ENCODE assay signal across 9 cellular contexts in genomic region chr17:21295036-21295952, GRCh38. TPM values are rescaled to one million over a fixed set of nuclear protein-coding genes. Genes with fewer than 3 reads are reported as not detected.
DNase-seq lines count a peak whose midpoint lies in the region; ATAC-seq, FAIRE-seq and TF ChIP-seq lines count a peak whose summit lies in the region.
"Had no signal": no experiment of that assay in that cellular context is flagged by ENCODE, and none has a peak within 500 bp of the region (broad histone marks: within the 10 kb centered on the region; RNA-seq: fewer than 3 reads in every experiment).

No MANE protein-coding gene starts in this region.

- POLR2A ChIA-PET in activated CD8-positive, alpha-beta T cell treated with anti-CD3 and anti-CD28 coated beads, Interleukin-2, amount 10 ng/mL, durations not matched to agents 7 days and 5 days (lab: Charles Lee) = no interaction called here
- POLR2A ChIA-PET in activated CD8-positive, alpha-beta T cell treated with anti-CD3 and anti-CD28 coated beads for 36 hours (lab: Charles Lee) = interaction anchor here (0.6 kb wide), 1 partner anchor 758 kb away, joined by 3 read pairs; no protein-coding TSS in a partner anchor
- POLR2A ChIA-PET in GM12878 (lab: Charles Lee) = no interaction called here

- BruUV-seq in GM12878 (replicated peaks; lab: Mats Ljungman, UMichigan) = no TSS peak

- TF ChIP-seq POLR2A in GM12878 (IDR thresholded peaks at IDR 0.05; ENCODE audit: low read depth, low read length) (no peak), transverse colon (IDR thresholded peaks at IDR 0.05) (no peak)

- H4K20me1 ChIP-seq in GM12878 (ENCODE audit: control insufficient read depth, insufficient read depth) = peaks cover 4% of the 10 kb centered on the region; the same call in 1 of the 2 replicates
- H4K20me1 ChIP-seq in keratinocyte (ENCODE audit: control insufficient read depth, extremely low read depth, insufficient read depth, low read length) = peaks cover 7% of the 10 kb centered on the region

- no peak overlapping the region for H3K4me3 Mint-ChIP-seq in activated CD8-positive, alpha-beta T cell treated with anti-CD3 and anti-CD28 coated beads, Interleukin-2, amount 10 ng/mL, durations not matched to agents 7 days and 5 days
- H3K4me3 Mint-ChIP-seq in activated CD8-positive, alpha-beta T cell treated with anti-CD3 and anti-CD28 coated beads for 36 hours = no peak overlapping the region

- no peak overlapping the region for H3K9ac ChIP-seq in GM12878 (ENCODE audit: control insufficient read depth, insufficient read depth, low read length)
- H3K9ac ChIP-seq in keratinocyte (ENCODE audit: control insufficient read depth, extremely low read depth, insufficient read depth, low read length) = peak overlapping the region; percentile 55

- no peak for TF ChIP-seq CTCF in activated CD8-positive, alpha-beta T cell treated with anti-CD3 and anti-CD28 coated beads for 36 hours (IDR thresholded peaks at IDR 0.05)
- TF ChIP-seq CTCF in GM12878 (IDR thresholded peaks at IDR 0.05 in 2 of 3, conservative IDR thresholded peaks at IDR 0.05 in 1 of 3; ENCODE audit: control insufficient read depth in 2 of 3, extremely low read depth in 1 of 3, insufficient read depth in 1 of 3, low read depth in 3 of 3, low read length in 3 of 3) = no peak
- TF ChIP-seq CTCF in keratinocyte (optimal IDR thresholded peaks at IDR 0.05 in 1 of 3, IDR thresholded peaks at IDR 0.05 in 1 of 3, conservative IDR thresholded peaks at IDR 0.05 in 1 of 3; ENCODE audit: extremely low read depth in 1 of 3, insufficient read depth in 2 of 3, low read length in 3 of 3) = no peak
- TF ChIP-seq CTCF in transverse colon (IDR thresholded peaks at IDR 0.05) = no peak

- peaks cover 10% of the 10 kb centered on the region for H3K9me3 Mint-ChIP-seq in activated CD8-positive, alpha-beta T cell treated with anti-CD3 and anti-CD28 coated beads, Interleukin-2, amount 10 ng/mL, durations not matched to agents 7 days and 5 days (ENCODE audit: insufficient read depth)
- no peaks in the 10 kb centered on the region for H3K9me3 Mint-ChIP-seq in activated CD8-positive, alpha-beta T cell treated with anti-CD3 and anti-CD28 coated beads for 36 hours

- CTCF ChIA-PET in activated CD8-positive, alpha-beta T cell treated with anti-CD3 and anti-CD28 coated beads, Interleukin-2, amount 10 ng/mL, durations not matched to agents 7 days and 5 days (lab: Charles Lee) = interaction anchor here (0.9 kb wide), 1 partner anchor 11 kb away, joined by 3 read pairs; no protein-coding TSS in a partner anchor
- CTCF ChIA-PET in activated CD8-positive, alpha-beta T cell treated with anti-CD3 and anti-CD28 coated beads for 36 hours (lab: Charles Lee) = interaction anchor here (1.3 kb wide), 1 partner anchor 16 kb away, joined by 4 read pairs; no protein-coding TSS in a partner anchor
- CTCF ChIA-PET in GM12878 (lab: Yijun Ruan, JAX) = interaction anchor here (1.3 kb wide), 1 partner anchor 9 kb away, joined by 3 read pairs; no protein-coding TSS in a partner anchor

- intact Hi-C loops in activated CD8-positive, alpha-beta T cell treated with anti-CD3 and anti-CD28 coated beads for 36 hours (cut with micrococcal nuclease) = no loop called here
- intact Hi-C loops in GM12878 (cut with micrococcal nuclease; ENCODE audit: unreplicated experiment) = no loop called here
- intact Hi-C loops in transverse colon (cut with DNase I; ENCODE audit: low total_unique reads) = no loop called here

- RAD21 ChIA-PET in GM12878 (lab: Charles Lee; ENCODE audit: unreplicated experiment) = interaction anchor here (1.0 kb wide), 1 partner anchor 80 kb away, joined by 3 read pairs; no protein-coding TSS in a partner anchor

- peaks cover 2% of the 10 kb centered on the region for H3K79me2 ChIP-seq in GM12878 (ENCODE audit: control insufficient read depth, insufficient read depth, low read length)
- peaks cover 74% of the 10 kb centered on the region for H3K79me2 ChIP-seq in keratinocyte (ENCODE audit: control insufficient read depth, insufficient read depth, low read length)

- FAIRE-seq in GM12878 (lab: Jason Lieb, UNC) (no peak), keratinocyte (lab: Jason Lieb, UNC) (no peak)

- peak overlapping the region; percentile 55 for H3K27ac Mint-ChIP-seq in activated CD8-positive, alpha-beta T cell treated with anti-CD3 and anti-CD28 coated beads, Interleukin-2, amount 10 ng/mL, durations not matched to agents 7 days and 5 days
- H3K27ac Mint-ChIP-seq in activated CD8-positive, alpha-beta T cell treated with anti-CD3 and anti-CD28 coated beads for 36 hours = no peak overlapping the region

- H3K27ac ChIP-seq in GM12878 (ENCODE audit: control insufficient read depth, insufficient read depth) = no peak overlapping the region
- H3K27ac ChIP-seq in keratinocyte (ENCODE audit: control insufficient read depth, insufficient read depth, low read length) = peak overlapping the region; percentile 63
- H3K27ac ChIP-seq in transverse colon = peak overlapping the region in 1 of 4 donors; percentile 0
- H3K27ac ChIP-seq: dorsolateral prefrontal cortex had no signal

- H3K9me1 ChIP-seq in keratinocyte (ENCODE audit: control insufficient read depth, extremely low read depth, insufficient read depth, low read length) = peaks cover 2% of the 10 kb centered on the region

- H3K4me1 ChIP-seq in GM12878 (ENCODE audit: control insufficient read depth, insufficient read depth, low read length) = no peaks in the 10 kb centered on the region
- peaks cover 4% of the 10 kb centered on the region for H3K4me1 ChIP-seq in keratinocyte (ENCODE audit: control insufficient read depth, extremely low read depth, insufficient read depth, low read length)
- peaks cover 0 to 15% (median 2%) of the 10 kb centered on the region in 4 donors for H3K4me1 ChIP-seq in transverse colon

- H3K9me3 ChIP-seq in GM12878 (replicated peaks; ENCODE audit: control insufficient read depth, insufficient read depth, low read length) (no peaks in the 10 kb centered on the region; the same call in 2 of the 3 replicates), keratinocyte (ENCODE audit: control insufficient read depth, low read depth, low read length) (peaks cover 3% of the 10 kb centered on the region), transverse colon (no peaks in the 10 kb centered on the region)

- in situ Hi-C loops in GM12878 (cut with MboI) = loop anchor here (10.0 kb wide), 2 partner anchors 880 to 1010 kb away; no protein-coding TSS in a partner anchor
- in situ Hi-C loops in transverse colon (cut with MboI; ENCODE audit: low pct_ligation_motif_present in 1 of 4, low pct_unique_long_range_greater_than_20kb in 1 of 4, low sequenced_read_pairs in 3 of 4) = no loop called here

- no peak overlapping the region for H3K4me2 ChIP-seq in GM12878 (ENCODE audit: control insufficient read depth, insufficient read depth)
- H3K4me2 ChIP-seq in keratinocyte (ENCODE audit: control insufficient read depth, extremely low read depth, insufficient read depth, low read depth, low read length) = no peak overlapping the region

- no peak for TF ChIP-seq RAD21 in GM12878 (IDR thresholded peaks at IDR 0.05; ENCODE audit: insufficient read depth, low read depth, low read length)

- TF ChIP-seq EP300 in GM12878 (IDR thresholded peaks at IDR 0.05; ENCODE audit: borderline replicate concordance in 1 of 2, control insufficient read depth in 1 of 2, low read depth in 2 of 2, low read length in 2 of 2) (no peak), transverse colon (IDR thresholded peaks at IDR 0.05; ENCODE audit: low read depth) (no peak)

- H3K27me3 ChIP-seq in GM12878 (replicated peaks in 1 of 2; ENCODE audit: control insufficient read depth in 2 of 2, insufficient read depth in 2 of 2, low read length in 1 of 2) = no peaks in the 10 kb centered on the region
- no peaks in the 10 kb centered on the region for H3K27me3 ChIP-seq in keratinocyte (ENCODE audit: control insufficient read depth, extremely low read depth, insufficient read depth, low read length)
- no peaks in the 10 kb centered on the region for H3K27me3 ChIP-seq in transverse colon

- SMC1A ChIA-PET in GM12878 (lab: Charles Lee; ENCODE audit: uncharacterized antibody, unreplicated experiment) = no interaction called here

- H3K4me1 Mint-ChIP-seq in activated CD8-positive, alpha-beta T cell treated with anti-CD3 and anti-CD28 coated beads, Interleukin-2, amount 10 ng/mL, durations not matched to agents 7 days and 5 days (ENCODE audit: low read depth) = peaks cover 5% of the 10 kb centered on the region
- H3K4me1 Mint-ChIP-seq in activated CD8-positive, alpha-beta T cell treated with anti-CD3 and anti-CD28 coated beads for 36 hours (ENCODE audit: low read depth) = peaks cover 16% of the 10 kb centered on the region

- H3K36me3 Mint-ChIP-seq in activated CD8-positive, alpha-beta T cell treated with anti-CD3 and anti-CD28 coated beads, Interleukin-2, amount 10 ng/mL, durations not matched to agents 7 days and 5 days (ENCODE audit: low read depth) = peaks cover 23% of the 10 kb centered on the region
- peaks cover 28% of the 10 kb centered on the region for H3K36me3 Mint-ChIP-seq in activated CD8-positive, alpha-beta T cell treated with anti-CD3 and anti-CD28 coated beads for 36 hours (ENCODE audit: low read depth)

- 58% methylated on average over 19 of the region's 19 CpGs for WGBS in GM12878 (ENCODE audit: insufficient coverage, insufficient replicate concordance, low lambda C conversion rate, missing lambda C conversion rate)
- WGBS in transverse colon (ENCODE audit: low coverage in 1 of 2), 2 donors = 71 to 86% methylated on average over 7 to 19 of the region's 19 CpGs

- H3K36me3 ChIP-seq in GM12878 (ENCODE audit: control insufficient read depth in 2 of 2, insufficient read depth in 2 of 2, low read length in 1 of 2) = peaks cover 3 to 11% of the 10 kb centered on the region in 2 experiments; a peak in 2 of 4 replicates
- peaks cover 24 to 32% of the 10 kb centered on the region in 2 experiments for H3K36me3 ChIP-seq in keratinocyte (ENCODE audit: control insufficient read depth in 2 of 2, extremely low read depth in 1 of 2, insufficient read depth in 2 of 2, low read length in 2 of 2)
- peaks cover 0 to 7% (median 0%) of the 10 kb centered on the region in 4 donors for H3K36me3 ChIP-seq in transverse colon

- DNase-seq in activated CD8-positive, alpha-beta T cell treated with anti-CD3 and anti-CD28 coated beads, Interleukin-2, amount 10 ng/mL, durations not matched to agents 7 days and 5 days = no peak
- no peak for DNase-seq in activated CD8-positive, alpha-beta T cell treated with anti-CD3 and anti-CD28 coated beads for 36 hours
- DNase-seq in GM12878 (ENCODE audit: low read depth, low spot score) (no peak), keratinocyte (ENCODE audit: low read depth, low spot score) (no peak), transverse colon (peak; percentile 55), kidney glomerular epithelial cell (lab: John Stamatoyannopoulos, UW) (no peak), NOMO-1 (lab: John Stamatoyannopoulos, UW; ENCODE audit: unreplicated experiment in 2 of 2) (no peak)
- DNase-seq: dorsolateral prefrontal cortex had no signal

- no peak overlapping the region for H2AFZ ChIP-seq in GM12878 (ENCODE audit: control insufficient read depth, low read depth, low read length)
- no peak overlapping the region for H2AFZ ChIP-seq in keratinocyte (ENCODE audit: control insufficient read depth, low read length)

- dilution Hi-C loops in keratinocyte (cut with MboI; ENCODE audit: extremely low pct_ligation_motif_present, low sequenced_read_pairs) = no loop called here

- no peaks in the 10 kb centered on the region for H3K27me3 Mint-ChIP-seq in activated CD8-positive, alpha-beta T cell treated with anti-CD3 and anti-CD28 coated beads, Interleukin-2, amount 10 ng/mL, durations not matched to agents 7 days and 5 days (ENCODE audit: low read depth)
- no peaks in the 10 kb centered on the region for H3K27me3 Mint-ChIP-seq in activated CD8-positive, alpha-beta T cell treated with anti-CD3 and anti-CD28 coated beads for 36 hours

- ATAC-seq in activated CD8-positive, alpha-beta T cell treated with anti-CD3 and anti-CD28 coated beads, Interleukin-2, amount 10 ng/mL, durations not matched to agents 7 days and 5 days = no peak
- no peak for ATAC-seq in activated CD8-positive, alpha-beta T cell treated with anti-CD3 and anti-CD28 coated beads for 36 hours
- ATAC-seq in GM12878 = peak; percentile 28
- no peak for ATAC-seq in GM18867 (IDR thresholded peaks at IDR 0.05; ENCODE audit: unreplicated experiment)

- H3K4me3 ChIP-seq in GM12878 = no peak overlapping the region
- H3K4me3 ChIP-seq in keratinocyte (ENCODE audit: control insufficient read depth in 2 of 3, extremely low read depth in 1 of 3, insufficient read depth in 2 of 3, low read depth in 1 of 3, low read length in 3 of 3) = no peak overlapping the region
- H3K4me3 ChIP-seq in transverse colon = no peak overlapping the region
- H3K4me3 ChIP-seq: dorsolateral prefrontal cortex had no signal

RNA-seq across cellular contexts. Expression of gene MAP2K3, which starts 10.8 kb away (rescaled TPM):
- total RNA-seq in activated CD8-positive, alpha-beta T cell treated with anti-CD3 and anti-CD28 coated beads, Interleukin-2, amount 10 ng/mL, durations not matched to agents 7 days and 5 days = 10 to 100 TPM; 57.4 to 57.8 TPM
- total RNA-seq in activated CD8-positive, alpha-beta T cell treated with anti-CD3 and anti-CD28 coated beads for 36 hours = 100 to 1,000 TPM; 151 to 153 TPM
- 13.7 and 15.8 TPM in 2 replicates for total RNA-seq in GM12878 (2013; cell fraction: nucleolus; rRNA removed)
- total RNA-seq in GM12878 (2014; rRNA removed) (14.4 and 15.0 TPM in 2 replicates), GM12878 (2014; rRNA removed; fragmentation: Illumina TruSeq; extraction: Trizol) (8.6 and 10.0 TPM in 2 replicates), GM12878 (2021) (38.6 and 39.4 TPM in 2 replicates), transverse colon (100 to 1,000 TPM in 1 of 4 donors, 10 to 100 TPM in 3; 44.4 to 148 (median 59.6) TPM)
- 8.9 TPM for polyA plus RNA-seq in GM12878 (2011; ENCODE audit: low read depth)
- polyA plus RNA-seq in GM12878 (2011; rRNA removed) (13.3 and 16.6 TPM in 2 replicates), GM12878 (2014; fragmentation: Illumina TruSeq; extraction: Trizol) (6.3 and 20.6 TPM in 2 replicates), GM12878 (2014; fragmentation: Nextera tagmentation; extraction: Ambion mirVana) (1 to 10 TPM in 1 of 2 experiments, under 1 TPM in 1; 0.71 to 3.8 TPM), GM12878 (2014; rRNA removed) (30.4 and 33.1 TPM in 2 replicates), GM12878 (2016; fragmentation: Nextera tagmentation; extraction: Ambion mirVana) (10 to 100 TPM; 37.1 to 38.6 TPM), keratinocyte (19.0 to 70.2 TPM (median 22.4 TPM) in 3 replicates)
- 32.9 and 36.4 TPM in 2 replicates for polyA plus RNA-seq in GM12878 (2011; cell fraction: cytosol; rRNA removed)
- 28.3 and 35.6 TPM in 2 replicates for polyA plus RNA-seq in GM12878 (2011; cell fraction: nucleus; rRNA removed)
- polyA plus RNA-seq in GM12878 (2012) = 19.0 and 25.3 TPM in 2 replicates
- polyA minus RNA-seq in GM12878 (2011; rRNA and poly(A)+ RNA removed) = 12.9 and 18.6 TPM in 2 replicates
- polyA minus RNA-seq in GM12878 (2011; cell fraction: cytosol; rRNA and poly(A)+ RNA removed) = 10.0 and 15.5 TPM in 2 replicates
- 7.3 and 13.4 TPM in 2 replicates for polyA minus RNA-seq in GM12878 (2011; cell fraction: nucleus; rRNA and poly(A)+ RNA removed)
- polyA plus RNA-seq in keratinocyte (2011; ENCODE audit: low read depth) = 41.8 TPM
- 33.6 and 51.5 TPM in 2 replicates for polyA plus RNA-seq in keratinocyte (2011; cell fraction: cytosol; rRNA removed)
- polyA plus RNA-seq in keratinocyte (2011; cell fraction: nucleus; rRNA removed) = 46.5 and 55.1 TPM in 2 replicates
- polyA plus RNA-seq in keratinocyte (2012; ENCODE audit: low replicate concordance) = 56.4 and 72.9 TPM in 2 replicates
- 23.0 to 102 TPM (median 29.5 TPM) in 3 replicates for polyA minus RNA-seq in keratinocyte
- polyA minus RNA-seq in keratinocyte (2011; cell fraction: cytosol; rRNA and poly(A)+ RNA removed) = 36.1 TPM
- 21.7 and 28.8 TPM in 2 replicates for polyA minus RNA-seq in keratinocyte (2011; cell fraction: nucleus; rRNA and poly(A)+ RNA removed)

RNA-seq across cellular contexts. Expression of gene NATD1, which starts 42.1 kb away (rescaled TPM):
- 1 to 10 TPM; 1.1 to 1.3 TPM for total RNA-seq in activated CD8-positive, alpha-beta T cell treated with anti-CD3 and anti-CD28 coated beads, Interleukin-2, amount 10 ng/mL, durations not matched to agents 7 days and 5 days
- total RNA-seq in activated CD8-positive, alpha-beta T cell treated with anti-CD3 and anti-CD28 coated beads for 36 hours = 1 to 10 TPM; 1.1 to 1.3 TPM
- 0.23 and 0.37 TPM in 2 replicates for total RNA-seq in GM12878 (2013; cell fraction: nucleolus; rRNA removed)
- 0.05 and 0.17 TPM in 2 replicates for total RNA-seq in GM12878 (2014; rRNA removed)
- total RNA-seq in GM12878 (2014; rRNA removed; fragmentation: Illumina TruSeq; extraction: Trizol) = 0.05 and 0.09 TPM in 2 replicates
- 0.33 and 0.35 TPM in 2 replicates for total RNA-seq in GM12878 (2021)
- polyA plus RNA-seq in GM12878 (2011; ENCODE audit: low read depth) = 0.21 TPM
- polyA plus RNA-seq in GM12878 (2011; rRNA removed) = 0.19 and 0.33 TPM in 2 replicates
- polyA plus RNA-seq in GM12878 (2011; cell fraction: cytosol; rRNA removed) = 0.37 and 0.42 TPM in 2 replicates
- polyA plus RNA-seq in GM12878 (2011; cell fraction: nucleus; rRNA removed) = 0.42 and 0.55 TPM in 2 replicates
- 0.52 and 0.62 TPM in 2 replicates for polyA plus RNA-seq in GM12878 (2012)
- polyA plus RNA-seq in GM12878 (2014; fragmentation: Illumina TruSeq; extraction: Trizol) = 0.08 and 0.21 TPM in 2 replicates
- under 1 TPM; 0.02 TPM for polyA plus RNA-seq in GM12878 (2014; fragmentation: Nextera tagmentation; extraction: Ambion mirVana)
- 0.31 and 0.47 TPM in 2 replicates for polyA plus RNA-seq in GM12878 (2014; rRNA removed)
- polyA plus RNA-seq in GM12878 (2016; fragmentation: Nextera tagmentation; extraction: Ambion mirVana) = under 1 TPM; 0.13 TPM
- 0.07 and 0.36 TPM in 2 replicates for polyA minus RNA-seq in GM12878 (2011; rRNA and poly(A)+ RNA removed)
- polyA minus RNA-seq in GM12878 (2011; cell fraction: cytosol; rRNA and poly(A)+ RNA removed) = 0.40 TPM in 1 of 2 replicates, not detected in the other
- 0.19 and 0.36 TPM in 2 replicates for polyA minus RNA-seq in GM12878 (2011; cell fraction: nucleus; rRNA and poly(A)+ RNA removed)
- polyA plus RNA-seq in keratinocyte = 1.5 to 3.3 TPM (median 3.1 TPM) in 3 replicates
- polyA plus RNA-seq in keratinocyte (2011; ENCODE audit: low read depth) = 0.77 TPM
- 3.7 and 5.3 TPM in 2 replicates for polyA plus RNA-seq in keratinocyte (2011; cell fraction: cytosol; rRNA removed)
- 4.3 and 5.8 TPM in 2 replicates for polyA plus RNA-seq in keratinocyte (2011; cell fraction: nucleus; rRNA removed)
- polyA plus RNA-seq in keratinocyte (2012; ENCODE audit: low replicate concordance) = 3.6 and 4.2 TPM in 2 replicates
- polyA minus RNA-seq in keratinocyte = 2.1 to 6.0 TPM (median 4.2 TPM) in 3 replicates
- 5.2 TPM for polyA minus RNA-seq in keratinocyte (2011; cell fraction: cytosol; rRNA and poly(A)+ RNA removed)
- polyA minus RNA-seq in keratinocyte (2011; cell fraction: nucleus; rRNA and poly(A)+ RNA removed) = 3.5 and 4.3 TPM in 2 replicates
- 1 to 10 TPM; 1.4 to 7.9 (median 5.0) TPM for total RNA-seq in transverse colon
